In the genomic region with DNA sequence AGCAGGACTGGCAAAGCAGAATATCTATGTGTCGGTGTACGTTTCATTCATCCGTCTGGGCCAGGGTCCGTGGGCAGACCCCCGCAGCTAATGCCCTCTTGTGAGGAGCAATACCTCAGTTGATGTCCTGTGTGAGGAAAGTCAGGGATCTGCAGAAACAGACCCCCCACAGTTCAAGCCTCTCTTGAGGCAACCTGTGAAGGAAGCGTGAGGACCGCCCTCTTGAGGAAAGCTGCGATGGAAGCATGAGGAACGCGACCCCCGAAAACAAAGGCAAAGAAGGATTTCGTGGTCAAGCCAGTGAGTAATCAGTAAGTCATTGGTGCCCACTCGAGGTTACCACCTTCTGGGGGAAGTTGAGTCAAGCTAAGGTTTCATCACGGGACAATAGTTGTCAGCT, we compare ENCODE assay signal across 1 cellular context.
TF ChIP-seq lines count a peak whose summit lies in the region.

No MANE protein-coding gene starts in this region.

TF ChIP-seq in WTC11, 78 proteins besides CTCF, POLR2A, EP300 and RAD21 (continued from another document):
- TF ChIP-seq, protein P1, sequence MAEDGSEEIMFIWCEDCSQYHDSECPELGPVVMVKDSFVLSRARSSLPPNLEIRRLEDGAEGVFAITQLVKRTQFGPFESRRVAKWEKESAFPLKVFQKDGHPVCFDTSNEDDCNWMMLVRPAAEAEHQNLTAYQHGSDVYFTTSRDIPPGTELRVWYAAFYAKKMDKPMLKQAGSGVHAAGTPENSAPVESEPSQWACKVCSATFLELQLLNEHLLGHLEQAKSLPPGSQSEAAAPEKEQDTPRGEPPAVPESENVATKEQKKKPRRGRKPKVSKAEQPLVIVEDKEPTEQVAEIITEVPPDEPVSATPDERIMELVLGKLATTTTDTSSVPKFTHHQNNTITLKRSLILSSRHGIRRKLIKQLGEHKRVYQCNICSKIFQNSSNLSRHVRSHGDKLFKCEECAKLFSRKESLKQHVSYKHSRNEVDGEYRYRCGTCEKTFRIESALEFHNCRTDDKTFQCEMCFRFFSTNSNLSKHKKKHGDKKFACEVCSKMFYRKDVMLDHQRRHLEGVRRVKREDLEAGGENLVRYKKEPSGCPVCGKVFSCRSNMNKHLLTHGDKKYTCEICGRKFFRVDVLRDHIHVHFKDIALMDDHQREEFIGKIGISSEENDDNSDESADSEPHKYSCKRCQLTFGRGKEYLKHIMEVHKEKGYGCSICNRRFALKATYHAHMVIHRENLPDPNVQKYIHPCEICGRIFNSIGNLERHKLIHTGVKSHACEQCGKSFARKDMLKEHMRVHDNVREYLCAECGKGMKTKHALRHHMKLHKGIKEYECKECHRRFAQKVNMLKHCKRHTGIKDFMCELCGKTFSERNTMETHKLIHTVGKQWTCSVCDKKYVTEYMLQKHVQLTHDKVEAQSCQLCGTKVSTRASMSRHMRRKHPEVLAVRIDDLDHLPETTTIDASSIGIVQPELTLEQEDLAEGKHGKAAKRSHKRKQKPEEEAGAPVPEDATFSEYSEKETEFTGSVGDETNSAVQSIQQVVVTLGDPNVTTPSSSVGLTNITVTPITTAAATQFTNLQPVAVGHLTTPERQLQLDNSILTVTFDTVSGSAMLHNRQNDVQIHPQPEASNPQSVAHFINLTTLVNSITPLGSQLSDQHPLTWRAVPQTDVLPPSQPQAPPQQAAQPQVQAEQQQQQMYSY (CRISPR knock-in tag; IDR thresholded peaks at IDR 0.05), result no peak
- no peak for TF ChIP-seq EMX1 (CRISPR knock-in tag; IDR thresholded peaks at IDR 0.05)
- TF ChIP-seq ESRRA (CRISPR knock-in tag; IDR thresholded peaks at IDR 0.05; ENCODE audit: borderline replicate concordance), result no peak
- no peak for TF ChIP-seq NFYB (CRISPR knock-in tag; conservative IDR thresholded peaks at IDR 0.05; ENCODE audit: low read depth)
- TF ChIP-seq, protein P2, sequence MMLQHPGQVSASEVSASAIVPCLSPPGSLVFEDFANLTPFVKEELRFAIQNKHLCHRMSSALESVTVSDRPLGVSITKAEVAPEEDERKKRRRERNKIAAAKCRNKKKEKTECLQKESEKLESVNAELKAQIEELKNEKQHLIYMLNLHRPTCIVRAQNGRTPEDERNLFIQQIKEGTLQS (CRISPR knock-in tag; conservative IDR thresholded peaks at IDR 0.05), result no peak
- TF ChIP-seq, protein P3, sequence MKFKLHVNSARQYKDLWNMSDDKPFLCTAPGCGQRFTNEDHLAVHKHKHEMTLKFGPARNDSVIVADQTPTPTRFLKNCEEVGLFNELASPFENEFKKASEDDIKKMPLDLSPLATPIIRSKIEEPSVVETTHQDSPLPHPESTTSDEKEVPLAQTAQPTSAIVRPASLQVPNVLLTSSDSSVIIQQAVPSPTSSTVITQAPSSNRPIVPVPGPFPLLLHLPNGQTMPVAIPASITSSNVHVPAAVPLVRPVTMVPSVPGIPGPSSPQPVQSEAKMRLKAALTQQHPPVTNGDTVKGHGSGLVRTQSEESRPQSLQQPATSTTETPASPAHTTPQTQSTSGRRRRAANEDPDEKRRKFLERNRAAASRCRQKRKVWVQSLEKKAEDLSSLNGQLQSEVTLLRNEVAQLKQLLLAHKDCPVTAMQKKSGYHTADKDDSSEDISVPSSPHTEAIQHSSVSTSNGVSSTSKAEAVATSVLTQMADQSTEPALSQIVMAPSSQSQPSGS (CRISPR knock-in tag; IDR thresholded peaks at IDR 0.05; ENCODE audit: borderline replicate concordance, low read depth), result no peak
- TF ChIP-seq ATF1 (CRISPR knock-in tag; IDR thresholded peaks at IDR 0.05), result no peak
- TF ChIP-seq, protein P4, sequence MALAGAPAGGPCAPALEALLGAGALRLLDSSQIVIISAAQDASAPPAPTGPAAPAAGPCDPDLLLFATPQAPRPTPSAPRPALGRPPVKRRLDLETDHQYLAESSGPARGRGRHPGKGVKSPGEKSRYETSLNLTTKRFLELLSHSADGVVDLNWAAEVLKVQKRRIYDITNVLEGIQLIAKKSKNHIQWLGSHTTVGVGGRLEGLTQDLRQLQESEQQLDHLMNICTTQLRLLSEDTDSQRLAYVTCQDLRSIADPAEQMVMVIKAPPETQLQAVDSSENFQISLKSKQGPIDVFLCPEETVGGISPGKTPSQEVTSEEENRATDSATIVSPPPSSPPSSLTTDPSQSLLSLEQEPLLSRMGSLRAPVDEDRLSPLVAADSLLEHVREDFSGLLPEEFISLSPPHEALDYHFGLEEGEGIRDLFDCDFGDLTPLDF (CRISPR knock-in tag; IDR thresholded peaks at IDR 0.05), result no peak
- TF ChIP-seq FOXK1 (CRISPR knock-in tag; IDR thresholded peaks at IDR 0.05), result no peak
